ENCODE assay signal across 9 cellular contexts in genomic region chr22:40855960-40856512, GRCh38. TPM values are rescaled to one million over a fixed set of nuclear protein-coding genes. Genes with fewer than 3 reads are reported as not detected.
A peak's percentile ranks its signal among the peaks of the same experiment; 100 is the strongest.
DNase-seq lines count a peak whose midpoint lies in the region; ATAC-seq, FAIRE-seq and TF ChIP-seq lines count a peak whose summit lies in the region.
"Had no signal": no experiment of that assay in that cellular context is flagged by ENCODE, and none has a peak within 500 bp of the region (broad histone marks: within the 10 kb centered on the region; RNA-seq: fewer than 3 reads in every experiment).

No MANE protein-coding gene starts in this region.

- peak overlapping the region; percentile 100 for H3K27ac Mint-ChIP-seq in astrocyte (ENCODE audit: unreplicated experiment)

- 0 to 1% (median 1%) methylated on average over 27 to 29 of the region's 29 CpGs for WGBS in psoas muscle, 3 donors

- peaks cover 3% of the 10 kb centered on the region for H3K36me3 ChIP-seq in astrocyte (ENCODE audit: insufficient read depth, low read length)
- H3K36me3 ChIP-seq in psoas muscle (ENCODE audit: insufficient read depth in 1 of 2, low read depth in 1 of 2), result peaks cover 0 to 11% of the 10 kb centered on the region in 2 donors

- FAIRE-seq in astrocyte (lab: Jason Lieb, UNC), result no peak

- H3K36me3 Mint-ChIP-seq in astrocyte (ENCODE audit: low read depth, unreplicated experiment), result peaks cover 3% of the 10 kb centered on the region

- peak overlapping the region; percentile 88 for H3K4me2 ChIP-seq in astrocyte (ENCODE audit: low read length)

- no peak for TF ChIP-seq CTCF in GM10248 (IDR thresholded peaks at IDR 0.05; ENCODE audit: control extremely low read depth, extremely low read depth, low read depth, missing control alignments)
- TF ChIP-seq CTCF in astrocyte (IDR thresholded peaks at IDR 0.05; ENCODE audit: insufficient read depth, low read depth, low read length), result no peak
- no peak for TF ChIP-seq CTCF in psoas muscle (IDR thresholded peaks at IDR 0.05)

- H4K20me1 ChIP-seq in astrocyte (ENCODE audit: insufficient read depth, low read length), result peaks cover 45% of the 10 kb centered on the region

- CTCF ChIA-PET in GM10248 (lab: Yijun Ruan, JAX), result interaction anchor here (1.4 to 4.2 kb wide), 4 partner anchors 12 to 38 kb away, joined by 4 to 24 read pairs (median 6); no protein-coding TSS in a partner anchor

- H3K9me3 Mint-ChIP-seq in astrocyte (ENCODE audit: unreplicated experiment), result no peaks in the 10 kb centered on the region

- H3K27me3 Mint-ChIP-seq in astrocyte (ENCODE audit: low read depth, unreplicated experiment), result no peaks in the 10 kb centered on the region

- H3K79me2 ChIP-seq in astrocyte (ENCODE audit: insufficient read depth, low read length), result peaks cover 96% of the 10 kb centered on the region

- POLR2A ChIA-PET in GM10248 (lab: Yijun Ruan, JAX), result interaction anchor here (0.5 to 1.3 kb wide), 5 partner anchors 343 to 945 kb away, joined by 3 to 5 read pairs (median 4); partner anchors contain the start of genes CCDC134 and TEF

- H3K9me3 ChIP-seq in astrocyte (ENCODE audit: insufficient read depth, low read depth, low read length), result no peaks in the 10 kb centered on the region
- H3K9me3 ChIP-seq in psoas muscle, result no peaks in the 10 kb centered on the region

- H3K4me3 ChIP-seq in astrocyte (ENCODE audit: insufficient read depth, low read depth, low read length) (peak overlapping the region; percentile 87), psoas muscle (peak overlapping the region; percentile 96)

- H3K4me1 Mint-ChIP-seq in astrocyte (ENCODE audit: low read depth, unreplicated experiment), result peaks cover 39% of the 10 kb centered on the region

- H3K27me3 ChIP-seq in astrocyte (ENCODE audit: insufficient read depth, low read length), result no peaks in the 10 kb centered on the region
- no peaks in the 10 kb centered on the region for H3K27me3 ChIP-seq in psoas muscle (ENCODE audit: insufficient read depth in 3 of 3, low read length in 2 of 3)

- in situ Hi-C loops in ACHN (cut with HindIII; ENCODE audit: low pct_ligation_motif_present, low pct_unique_long_range_greater_than_20kb, low sequenced_read_pairs), result no loop called here

- peak; percentile 21 for ATAC-seq in HG02763 (IDR thresholded peaks at IDR 0.05; ENCODE audit: unreplicated experiment)
- peak; percentile 27 to 42 (median 32) for ATAC-seq in psoas muscle

- H3K27ac ChIP-seq in astrocyte (ENCODE audit: low read depth, low read length), result peak overlapping the region; percentile 97
- peak overlapping the region; percentile 98 for H3K27ac ChIP-seq in psoas muscle

- DNase-seq in ACHN, result peak; percentile 34
- peak; percentile 19 for DNase-seq in GM10248 (ENCODE audit: extremely low spot score)
- DNase-seq in NCI-H82 treated with DMSO at 0.1 percent for 48 hours (lab: John Stamatoyannopoulos, UW; ENCODE audit: unreplicated experiment), result peak; percentile 6
- peak; percentile 20 for DNase-seq in astrocyte (ENCODE audit: low read depth)
- DNase-seq in hepatic stellate cell (ENCODE audit: low spot score), result peak; percentile 27
- peak in 1 of 2 donors; percentile 77 for DNase-seq in psoas muscle
- DNase-seq in HuH-7.5 (ENCODE audit: low spot score), result no peak

- H3K9ac ChIP-seq in astrocyte (ENCODE audit: low read length), result peak overlapping the region; percentile 96

- peaks cover 5% of the 10 kb centered on the region for H3K4me1 ChIP-seq in astrocyte (ENCODE audit: insufficient read depth, low read length)
- H3K4me1 ChIP-seq in psoas muscle, result peaks cover 61% of the 10 kb centered on the region

- intact Hi-C loops in psoas muscle (cut with DNase I), result loop anchor here in 1 of 2 donors (2.0 kb wide), 1 partner anchor 37 kb away; the partner anchor contains the start of gene SLC25A17

- H2AFZ ChIP-seq in astrocyte (ENCODE audit: low read depth, low read length), result peak overlapping the region; percentile 88

- H3K4me3 Mint-ChIP-seq in astrocyte (ENCODE audit: unreplicated experiment), result peak overlapping the region; percentile 99

RNA-seq across cellular contexts. Expression of gene ST13, which starts 0.4 kb away (rescaled TPM):
- 236 and 248 TPM in 2 replicates for total RNA-seq in astrocyte
- total RNA-seq in psoas muscle, result 100 to 1,000 TPM; 262 to 316 (median 296) TPM
- polyA plus RNA-seq in psoas muscle, result 100 to 1,000 TPM; 166 to 456 (median 189) TPM

RNA-seq across cellular contexts. Expression of gene XPNPEP3, which starts 0.9 kb away (rescaled TPM):
- total RNA-seq in astrocyte (21.8 and 24.9 TPM in 2 replicates), psoas muscle (10 to 100 TPM in 3 of 4 donors, 1 to 10 TPM in 1; 9.8 to 16.3 (median 11.2) TPM)
- 10 to 100 TPM in 1 of 3 donors, 1 to 10 TPM in 2; 3.3 to 12.9 (median 7.9) TPM for polyA plus RNA-seq in psoas muscle

RNA-seq across cellular contexts. Expression of gene DNAJB7, which starts 5.9 kb away (rescaled TPM):
- total RNA-seq in astrocyte (not detected in 2 replicates), psoas muscle (not detected)
- under 1 TPM in 2 of 3 donors, not detected in 1; 0.01 to 0.03 TPM for polyA plus RNA-seq in psoas muscle
- total RNA-seq: NCI-H460 had no signal

RNA-seq across cellular contexts. Expression of gene SLC25A17, which starts 36.9 kb away (rescaled TPM):
- total RNA-seq in astrocyte, result 24.6 and 24.8 TPM in 2 replicates
- 1 to 10 TPM; 2.7 to 6.2 (median 3.7) TPM for total RNA-seq in psoas muscle
- polyA plus RNA-seq in psoas muscle, result 10 to 100 TPM in 1 of 3 donors, 1 to 10 TPM in 2; 4.6 to 16.3 (median 6.8) TPM
